Comparison of ENCODE assay signal across 9 cellular contexts in the genomic region with DNA sequence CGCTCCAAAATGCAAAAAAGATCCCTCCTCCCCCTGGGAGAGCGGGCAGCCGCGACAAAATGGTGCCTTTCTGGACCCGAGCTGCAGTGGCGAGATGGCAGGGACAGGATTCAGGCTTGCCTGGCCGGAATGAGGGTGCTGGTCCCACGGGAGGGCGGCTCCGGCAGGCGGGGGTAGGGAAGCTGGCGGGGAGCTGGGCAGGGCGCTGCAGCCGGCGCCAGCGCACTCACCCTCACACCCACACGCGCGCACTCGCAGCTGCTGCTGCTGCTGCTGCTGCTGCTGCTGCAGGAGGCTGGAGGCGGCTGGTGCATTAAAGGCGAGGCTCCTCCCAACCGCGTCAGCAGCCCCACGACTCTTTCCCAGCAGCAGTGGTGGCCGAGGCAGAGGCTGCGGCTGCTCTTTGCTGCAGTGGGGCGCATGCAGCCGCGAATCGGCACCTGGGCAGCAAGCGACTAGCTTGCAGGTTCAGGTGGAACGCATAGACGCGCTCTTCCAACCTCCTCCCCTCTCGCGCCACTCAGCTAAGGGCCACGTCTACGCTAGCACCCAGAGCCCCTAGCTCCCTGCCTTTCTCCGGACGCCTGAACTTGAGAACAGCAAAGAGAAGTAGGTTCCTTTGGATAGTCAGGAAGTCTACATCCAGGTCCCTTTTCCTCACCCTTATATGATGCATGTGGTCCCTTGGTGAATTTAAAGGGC. TPM values are rescaled to one million over a fixed set of nuclear protein-coding genes. Genes with fewer than 3 reads are reported as not detected.
DNase-seq lines count a peak whose midpoint lies in the region; ATAC-seq, FAIRE-seq and TF ChIP-seq lines count a peak whose summit lies in the region.
"Had no signal": no experiment of that assay in that cellular context is flagged by ENCODE, and none has a peak within 500 bp of the region (broad histone marks: within the 10 kb centered on the region; RNA-seq: fewer than 3 reads in every experiment).

PPP2R2B (minus strand) TSS at position 287 of the 702 bp plus-strand sequence.

- peak in 8 of 10 experiments; percentile 4 to 46 (median 28) for DNase-seq in CD4-positive, alpha-beta T cell
- DNase-seq in HFF-Myc (ENCODE audit: extremely low read depth, low read depth) (no peak), RPMI7951 (ENCODE audit: low read depth) (peak; percentile 15), left ventricle myocardium inferior (peak; percentile 20), pancreas (peak; percentile 14 to 77 (median 30)), SW480 (ENCODE audit: low spot score) (no peak)
- peak; percentile 65 for DNase-seq in activated naive CD8-positive, alpha-beta T cell treated with anti-CD3 and anti-CD28 coated beads, Interleukin-2, amount 10 ng/mL, durations not matched to agents 7 days and 5 days

- TF ChIP-seq CTCF in CD4-positive, alpha-beta T cell (IDR thresholded peaks at IDR 0.05) = no peak
- TF ChIP-seq CTCF in HFF-Myc (IDR thresholded peaks at IDR 0.05; ENCODE audit: low read depth, low read length, missing control alignments) (no peak), left ventricle myocardium inferior (IDR thresholded peaks at IDR 0.05; ENCODE audit: borderline replicate concordance) (no peak), pancreas (IDR thresholded peaks at IDR 0.05) (no peak)

- WGBS in pancreas, 2 donors = 1% methylated on average over 38 to 41 of the region's 41 CpGs

- H3K36me3 Mint-ChIP-seq in CD4-positive, alpha-beta T cell (ENCODE audit: low read depth) = no peaks in the 10 kb centered on the region
- no peaks in the 10 kb centered on the region for H3K36me3 Mint-ChIP-seq in activated naive CD8-positive, alpha-beta T cell treated with anti-CD3 and anti-CD28 coated beads, Interleukin-2, amount 10 ng/mL, durations not matched to agents 7 days and 5 days

- ATAC-seq in CD4-positive, alpha-beta T cell (ENCODE audit: poor library complexity) = peak; percentile 83
- ATAC-seq in activated naive CD8-positive, alpha-beta T cell treated with anti-CD3 and anti-CD28 coated beads, Interleukin-2, amount 10 ng/mL, durations not matched to agents 7 days and 5 days (ENCODE audit: low read depth) = peak; percentile 80
- ATAC-seq in pancreas (peak; percentile 67 to 83 (median 82)), HG03280 (IDR thresholded peaks at IDR 0.05; ENCODE audit: unreplicated experiment) (no peak)
- ATAC-seq: HCT116 had no signal

- H3K27ac ChIP-seq in CD4-positive, alpha-beta T cell (ENCODE audit: low read depth, low read length) = no peak within 1 kb of the TSS
- H3K27ac ChIP-seq in left ventricle myocardium inferior (replicated peaks) (no peak within 1 kb of the TSS), pancreas (no peak within 1 kb of the TSS)

- peak within 1 kb of the TSS; percentile 92 for H3K4me3 Mint-ChIP-seq in CD4-positive, alpha-beta T cell
- H3K4me3 Mint-ChIP-seq in activated naive CD8-positive, alpha-beta T cell treated with anti-CD3 and anti-CD28 coated beads, Interleukin-2, amount 10 ng/mL, durations not matched to agents 7 days and 5 days = peak within 1 kb of the TSS; percentile 91

- FAIRE-seq in pancreas (lab: Jason Lieb, UNC) = no peak

- POLR2A ChIA-PET in CD4-positive, alpha-beta T cell (lab: Charles Lee) = interaction anchor here (0.7 to 0.9 kb wide), 2 partner anchors 13 to 635 kb away, joined by 3 to 4 read pairs; no protein-coding TSS in a partner anchor
- POLR2A ChIA-PET in activated naive CD8-positive, alpha-beta T cell treated with anti-CD3 and anti-CD28 coated beads, Interleukin-2, amount 10 ng/mL, durations not matched to agents 7 days and 5 days (lab: Charles Lee) = interaction anchor here (0.8 to 1.3 kb wide), 4 partner anchors 15 to 212 kb away, joined by 3 to 5 read pairs (median 3); no protein-coding TSS in a partner anchor

- CTCF ChIA-PET in CD4-positive, alpha-beta T cell (lab: Charles Lee) = no interaction called here

- H3K9me3 Mint-ChIP-seq in CD4-positive, alpha-beta T cell = no peaks in the 10 kb centered on the region
- H3K9me3 Mint-ChIP-seq in activated naive CD8-positive, alpha-beta T cell treated with anti-CD3 and anti-CD28 coated beads, Interleukin-2, amount 10 ng/mL, durations not matched to agents 7 days and 5 days = no peaks in the 10 kb centered on the region

- H3K27ac Mint-ChIP-seq in CD4-positive, alpha-beta T cell = peak within 1 kb of the TSS; percentile 48
- peak within 1 kb of the TSS; percentile 52 for H3K27ac Mint-ChIP-seq in activated naive CD8-positive, alpha-beta T cell treated with anti-CD3 and anti-CD28 coated beads, Interleukin-2, amount 10 ng/mL, durations not matched to agents 7 days and 5 days

- H3K9me3 ChIP-seq in CD4-positive, alpha-beta T cell (ENCODE audit: control insufficient read depth, low read length) = no peaks in the 10 kb centered on the region
- H3K9me3 ChIP-seq in left ventricle myocardium inferior (replicated peaks) (no peaks in the 10 kb centered on the region), pancreas (no peaks in the 10 kb centered on the region)

- peaks cover 52% of the 10 kb centered on the region for H3K27me3 Mint-ChIP-seq in CD4-positive, alpha-beta T cell
- H3K27me3 Mint-ChIP-seq in activated naive CD8-positive, alpha-beta T cell treated with anti-CD3 and anti-CD28 coated beads, Interleukin-2, amount 10 ng/mL, durations not matched to agents 7 days and 5 days = peaks cover 26% of the 10 kb centered on the region

- H3K4me1 Mint-ChIP-seq in CD4-positive, alpha-beta T cell (ENCODE audit: low read depth) = peaks cover 26% of the 10 kb centered on the region
- H3K4me1 Mint-ChIP-seq in activated naive CD8-positive, alpha-beta T cell treated with anti-CD3 and anti-CD28 coated beads, Interleukin-2, amount 10 ng/mL, durations not matched to agents 7 days and 5 days = peaks cover 10% of the 10 kb centered on the region

- H3K36me3 ChIP-seq in left ventricle myocardium inferior (no peaks in the 10 kb centered on the region), pancreas (no peaks in the 10 kb centered on the region)

- peaks cover 26% of the 10 kb centered on the region for H3K27me3 ChIP-seq in CD4-positive, alpha-beta T cell (ENCODE audit: control insufficient read depth, insufficient read depth, low read length)
- H3K27me3 ChIP-seq in left ventricle myocardium inferior (ENCODE audit: low read depth) (peaks cover 77% of the 10 kb centered on the region), pancreas (peaks cover 0 to 5% (median 2%) of the 10 kb centered on the region in 4 donors)

- intact Hi-C loops in CD4-positive, alpha-beta T cell (cut with DNase I, micrococcal nuclease) = no loop called here
- intact Hi-C loops in left ventricle myocardium inferior (cut with micrococcal nuclease) = no loop called here
- intact Hi-C loops in pancreas (cut with DNase I) = no loop called here

- H3K4me3 ChIP-seq in HFF-Myc (replicated peaks; ENCODE audit: low read depth, low read length) (peak within 1 kb of the TSS; percentile 7; the same call in 1 of the 2 replicates), left ventricle myocardium inferior (peak within 1 kb of the TSS; percentile 64), pancreas (peak within 1 kb of the TSS; percentile 24 to 51 (median 44))

- H3K4me1 ChIP-seq in left ventricle myocardium inferior = peaks cover 21% of the 10 kb centered on the region
- no peaks in the 10 kb centered on the region for H3K4me1 ChIP-seq in pancreas

RNA-seq across cellular contexts. Expression of gene PPP2R2B, which starts in this region (rescaled TPM):
- 1 to 10 TPM; 4.1 to 4.2 TPM for total RNA-seq in CD4-positive, alpha-beta T cell
- total RNA-seq in RPMI7951 (2014; rRNA removed; shearing (Covaris generic)) = 0.68 TPM in 1 of 2 replicates, not detected in the other
- 1 to 10 TPM; 5.3 to 8.7 TPM for total RNA-seq in activated naive CD8-positive, alpha-beta T cell treated with anti-CD3 and anti-CD28 coated beads, Interleukin-2, amount 10 ng/mL, durations not matched to agents 7 days and 5 days
- total RNA-seq in left ventricle myocardium inferior = 0.11 TPM
- total RNA-seq in pancreas = 1 to 10 TPM in 2 of 6 donors, under 1 TPM in 4; 0.51 to 2.1 (median 0.81) TPM
- polyA plus RNA-seq in pancreas = 1 to 10 TPM in 1 of 2 donors, under 1 TPM in 1; 0.53 to 3.5 TPM

Comparison
In these comparisons a context has a peak if more than half of its experiments do, and no peak if none do; other contexts are left out.
1. Peak in DNase-seq in RPMI7951; RNA of the gene not detected or under 1 TPM.
2. Peak in DNase-seq and H3K4me3 ChIP-seq in left ventricle myocardium inferior; RNA of the gene not detected or under 1 TPM.
3. DNase-seq: peak in CD4-positive, alpha-beta T cell (8 of 10), activated naive CD8-positive, alpha-beta T cell treated with anti-CD3 and anti-CD28 coated beads, Interleukin-2, amount 10 ng/mL, durations not matched to agents 7 days and 5 days (single experiment) and pancreas (6 of 6); none in HFF-Myc (single experiment) and SW480 (single experiment).
4. H3K4me3 ChIP-seq: peak in every context shown above with its lines; median percentile 64 in left ventricle myocardium inferior; 44 in pancreas; 7 in HFF-Myc.